In the genomic region with DNA sequence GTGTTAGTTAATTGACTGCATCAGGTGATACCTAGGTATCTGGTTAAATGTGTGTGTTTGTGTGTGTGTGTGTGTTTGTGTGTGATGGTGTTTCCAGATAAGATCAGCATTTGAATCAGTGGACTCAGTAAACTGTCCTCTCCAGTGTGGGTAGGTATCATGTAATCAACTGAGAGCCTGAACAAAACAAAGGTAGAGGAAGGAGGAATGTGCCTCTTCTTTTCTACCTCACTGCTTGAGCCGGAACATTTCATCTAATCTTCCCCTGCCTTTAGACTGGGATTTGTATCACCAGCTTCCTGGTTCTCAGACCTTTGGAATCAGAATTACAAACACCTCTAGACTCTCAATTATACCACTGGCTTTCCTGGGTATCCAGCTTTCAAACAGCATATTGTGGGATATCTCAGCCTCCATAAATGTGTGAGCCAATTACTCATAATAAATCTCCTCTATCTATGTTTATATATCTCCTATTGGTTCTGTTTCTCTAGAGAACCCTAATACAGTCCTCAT, we compare ENCODE assay signal across 27 cellular contexts.
"Had no signal": no experiment of that assay in that cellular context is flagged by ENCODE, and none has a peak within 500 bp of the region (broad histone marks: within the 10 kb centered on the region; RNA-seq: fewer than 3 reads in every experiment).

No MANE protein-coding gene starts in this region.

- H3K9me3 ChIP-seq: ascending aorta, breast epithelium, colonic mucosa, esophagus squamous epithelium, gastroesophageal sphincter, heart right ventricle had no signal

- DNase-seq: activated CD4-positive, alpha-beta T cell treated with anti-CD3 and anti-CD28 coated beads for 1 hour; activated CD4-positive, alpha-beta T cell treated with anti-CD3 and anti-CD28 coated beads for 4 hours; activated CD4-positive, alpha-beta T cell treated with anti-CD3 and anti-CD28 coated beads, Interleukin-2, amount 50 U/mL, for 1 hour; activated CD4-positive, alpha-beta T cell treated with anti-CD3 and anti-CD28 coated beads, Interleukin-2, amount 50 U/mL, for 48 hours; activated CD8-positive, alpha-beta memory T cell treated with anti-CD3 and anti-CD28 coated beads for 24 hours; activated CD8-positive, alpha-beta T cell treated with anti-CD3 and anti-CD28 coated beads for 36 hours; activated effector memory CD4-positive, alpha-beta T cell treated with anti-CD3 and anti-CD28 coated beads, Interleukin-2, amount 50 U/mL, for 16 hours; activated naive CD4-positive, alpha-beta T cell treated with anti-CD3 and anti-CD28 coated beads, Interleukin-2, amount 10 ng/mL, durations not matched to agents 7 days and 5 days; activated naive CD8-positive, alpha-beta T cell treated with anti-CD3 and anti-CD28 coated beads, Interleukin-2, amount 10 ng/mL, durations not matched to agents 7 days and 5 days; activated T-cell treated with anti-CD3 and anti-CD28 coated beads, Interleukin-2, amount 50 U/mL, for 4 hours; central memory CD4-positive, alpha-beta T cell; cerebellar nuclear complex; colonic mucosa; effector CD8-positive, alpha-beta T cell; esophagus squamous epithelium; foreskin melanocyte; heart right ventricle had no signal

- H3K36me3 ChIP-seq: breast epithelium, colonic mucosa had no signal

- H3K4me3 ChIP-seq: ascending aorta, breast epithelium, cardiac muscle cell, colonic mucosa, esophagus squamous epithelium, gastroesophageal sphincter, heart right ventricle had no signal

- H3K27ac Mint-ChIP-seq: activated CD8-positive, alpha-beta T cell treated with anti-CD3 and anti-CD28 coated beads for 36 hours; activated naive CD4-positive, alpha-beta T cell treated with anti-CD3 and anti-CD28 coated beads, Interleukin-2, amount 10 ng/mL, durations not matched to agents 7 days and 5 days; activated naive CD4-positive, alpha-beta T cell treated with anti-CD3 and anti-CD28 coated beads, Interleukin-2, amount 50 U/mL, for 72 hours; activated naive CD8-positive, alpha-beta T cell treated with anti-CD3 and anti-CD28 coated beads, Interleukin-2, amount 10 ng/mL, durations not matched to agents 7 days and 5 days; activated T-helper 2 cell treated with anti-CD3 and anti-CD28 coated beads, Interferon-gamma antibody, Interleukin-2, Interleukin-4, amounts not matched to agents 10 μg/mL and 5 μg/mL and 100 μg/mL, durations not matched to agents 14 hours and 24 hours and 36 hours; brain had no signal

- FAIRE-seq: endometrium, endothelial cell of umbilical vein had no signal

- H3K4me3 Mint-ChIP-seq: activated CD8-positive, alpha-beta T cell treated with anti-CD3 and anti-CD28 coated beads for 36 hours; activated naive CD4-positive, alpha-beta T cell treated with anti-CD3 and anti-CD28 coated beads, Interleukin-2, amount 10 ng/mL, durations not matched to agents 7 days and 5 days; activated naive CD8-positive, alpha-beta T cell treated with anti-CD3 and anti-CD28 coated beads, Interleukin-2, amount 10 ng/mL, durations not matched to agents 7 days and 5 days; activated T-cell treated with anti-CD3 and anti-CD28 coated beads, Interleukin-2, amount 50 U/mL, for 4 hours; brain had no signal

- H3K4me1 ChIP-seq: ascending aorta, breast epithelium, colonic mucosa, esophagus squamous epithelium, gastroesophageal sphincter, heart right ventricle had no signal

- H3K27ac ChIP-seq: ascending aorta, breast epithelium, cardiac muscle cell, colonic mucosa, epithelial cell of prostate, esophagus squamous epithelium, gastroesophageal sphincter, heart right ventricle had no signal

- H3K27me3 ChIP-seq: ascending aorta, breast epithelium, cardiac muscle cell, colonic mucosa, esophagus squamous epithelium, gastroesophageal sphincter, heart right ventricle had no signal

- ATAC-seq: activated CD8-positive, alpha-beta T cell treated with anti-CD3 and anti-CD28 coated beads for 36 hours; activated naive CD4-positive, alpha-beta T cell treated with anti-CD3 and anti-CD28 coated beads, Interleukin-2, amount 50 U/mL, for 72 hours; activated T-cell treated with anti-CD3 and anti-CD28 coated beads, Interleukin-2, amount 50 U/mL, for 4 hours; gastroesophageal sphincter; heart right ventricle had no signal

- H3K27me3 Mint-ChIP-seq: activated CD8-positive, alpha-beta T cell treated with anti-CD3 and anti-CD28 coated beads for 36 hours; activated naive CD4-positive, alpha-beta T cell treated with anti-CD3 and anti-CD28 coated beads, Interleukin-2, amount 10 ng/mL, durations not matched to agents 7 days and 5 days; activated naive CD8-positive, alpha-beta T cell treated with anti-CD3 and anti-CD28 coated beads, Interleukin-2, amount 10 ng/mL, durations not matched to agents 7 days and 5 days; brain had no signal

- H3K4me1 Mint-ChIP-seq: activated naive CD4-positive, alpha-beta T cell treated with anti-CD3 and anti-CD28 coated beads, Interleukin-2, amount 10 ng/mL, durations not matched to agents 7 days and 5 days; activated naive CD8-positive, alpha-beta T cell treated with anti-CD3 and anti-CD28 coated beads, Interleukin-2, amount 10 ng/mL, durations not matched to agents 7 days and 5 days; brain had no signal

- H3K9me3 Mint-ChIP-seq: activated CD8-positive, alpha-beta T cell treated with anti-CD3 and anti-CD28 coated beads for 36 hours; activated naive CD4-positive, alpha-beta T cell treated with anti-CD3 and anti-CD28 coated beads, Interleukin-2, amount 10 ng/mL, durations not matched to agents 7 days and 5 days; activated naive CD4-positive, alpha-beta T cell treated with anti-CD3 and anti-CD28 coated beads, Interleukin-2, amount 50 U/mL, for 72 hours; activated naive CD8-positive, alpha-beta T cell treated with anti-CD3 and anti-CD28 coated beads, Interleukin-2, amount 10 ng/mL, durations not matched to agents 7 days and 5 days; activated T-cell treated with anti-CD3 and anti-CD28 coated beads, Interleukin-2, amount 50 U/mL, for 4 hours; activated T-helper 2 cell treated with anti-CD3 and anti-CD28 coated beads, Interferon-gamma antibody, Interleukin-2, Interleukin-4, amounts not matched to agents 10 μg/mL and 5 μg/mL and 100 μg/mL, durations not matched to agents 14 hours and 24 hours and 36 hours; brain had no signal
